9 cellular contexts compared by ENCODE assay signal in genomic region chr6:163793584-163793983, GRCh38.
DNase-seq lines count a peak whose midpoint lies in the region; ATAC-seq and TF ChIP-seq lines count a peak whose summit lies in the region.
"Had no signal": no experiment of that assay in that cellular context is flagged by ENCODE, and none has a peak within 500 bp of the region (broad histone marks: within the 10 kb centered on the region; RNA-seq: fewer than 3 reads in every experiment).

No MANE protein-coding gene starts in this region.

- peaks cover 6 to 14% (median 10%) of the 10 kb centered on the region in 3 donors for H3K27me3 Mint-ChIP-seq in CD14-positive monocyte (ENCODE audit: low read depth in 3 of 3)

- H3K9me3 ChIP-seq in GM23248 (ENCODE audit: low read depth) (no peaks in the 10 kb centered on the region), IMR-90 (ENCODE audit: control insufficient read depth, insufficient read depth, low read length) (no peaks in the 10 kb centered on the region), lower lobe of right lung (no peaks in the 10 kb centered on the region)

- no peak overlapping the region for H3K4me3 Mint-ChIP-seq in CD14-positive monocyte

- no peak overlapping the region for H4K8ac ChIP-seq in IMR-90 (ENCODE audit: low read depth in 2 of 2, low read length in 2 of 2)

- no peaks in the 10 kb centered on the region for H3F3A ChIP-seq in GM23248 (ENCODE audit: insufficient read depth)

- H3K9me3 Mint-ChIP-seq in CD14-positive monocyte: peaks cover 0 to 6% (median 0%) of the 10 kb centered on the region in 7 donors

- H3K36me3 ChIP-seq in GM23248 (ENCODE audit: low read depth) (no peaks in the 10 kb centered on the region), IMR-90 (ENCODE audit: control insufficient read depth, insufficient read depth, low read length) (no peaks in the 10 kb centered on the region), lower lobe of right lung (no peaks in the 10 kb centered on the region)

- no peak overlapping the region for H2BK120ac ChIP-seq in IMR-90 (ENCODE audit: low read depth, low read length)

- H3K79me2 ChIP-seq in GM23248 (ENCODE audit: insufficient read depth): no peaks in the 10 kb centered on the region
- H3K79me2 ChIP-seq: parathyroid adenoma had no signal

- no peak overlapping the region for H3K14ac ChIP-seq in IMR-90 (replicated peaks; ENCODE audit: low read depth, low read length)

- H4K5ac ChIP-seq in IMR-90 (ENCODE audit: low read depth, low read length): no peak overlapping the region

- H3K27ac Mint-ChIP-seq in CD14-positive monocyte: no peak overlapping the region

- no peak overlapping the region for H2BK20ac ChIP-seq in IMR-90 (ENCODE audit: low read depth, low read length)

- H3K27me3 ChIP-seq in GM23248 (replicated peaks; ENCODE audit: insufficient read depth) (no peaks in the 10 kb centered on the region), IMR-90 (ENCODE audit: control insufficient read depth, insufficient read depth, low read length) (peaks cover 5% of the 10 kb centered on the region), lower lobe of right lung (ENCODE audit: low read depth) (no peaks in the 10 kb centered on the region)

- no peaks in the 10 kb centered on the region for H3K9me2 ChIP-seq in GM23248 (ENCODE audit: insufficient read depth)

- no peak overlapping the region for H2AK9ac ChIP-seq in IMR-90 (replicated peaks; ENCODE audit: low read depth, low read length, poor library complexity)

- in situ Hi-C loops in GM23248 (cut with MboI): no loop called here
- in situ Hi-C loops in IMR-90 (cut with MboI; ENCODE audit: low sequenced_read_pairs): no loop called here

- no peak overlapping the region for H3K56ac ChIP-seq in IMR-90 (ENCODE audit: extremely low read depth, insufficient read depth, low read length)

- no peak overlapping the region for H2AK5ac ChIP-seq in IMR-90 (ENCODE audit: low read depth, low read length)

- no peak overlapping the region for H3K23ac ChIP-seq in IMR-90 (ENCODE audit: low read depth, low read length)

- TF ChIP-seq POLR2A in GM18505 (IDR thresholded peaks at IDR 0.05; ENCODE audit: borderline replicate concordance, extremely low read depth, insufficient read depth, insufficient read length): no peak
- no peak for TF ChIP-seq POLR2A in IMR-90 (IDR thresholded peaks at IDR 0.05; ENCODE audit: low read depth, low read length)

- TF ChIP-seq RAD21 in IMR-90 (IDR thresholded peaks at IDR 0.05; ENCODE audit: low read length): no peak

- H2AFZ ChIP-seq in GM23248 (no peak overlapping the region), IMR-90 (replicated peaks; ENCODE audit: low read length, poor library complexity) (no peak overlapping the region)
- H2AFZ ChIP-seq: parathyroid adenoma had no signal

- no peaks in the 10 kb centered on the region for H3K9me1 ChIP-seq in IMR-90 (ENCODE audit: insufficient read depth, low read length)

- no peak overlapping the region for H4K91ac ChIP-seq in IMR-90 (ENCODE audit: insufficient read depth, low read depth, low read length)

- POLR2A ChIA-PET in IMR-90 (lab: Charles Lee; ENCODE audit: unreplicated experiment): no interaction called here

- WGBS in GM23248 (ENCODE audit: low coverage in 1 of 2, low lambda C conversion rate in 2 of 2, missing lambda C conversion rate in 2 of 2), 2 experiments: 4% methylated on average over 2 of the region's 2 CpGs
- 0% methylated on average over 1 of the region's 2 CpGs; no CpG with 5 or more reads in 1 of the 2 experiments for WGBS in IMR-90 (ENCODE audit: extremely low coverage in 2 of 2, insufficient read length in 1 of 2), 2 experiments

- H3K4me1 Mint-ChIP-seq in CD14-positive monocyte: no peaks in the 10 kb centered on the region

- no peak overlapping the region for H3K4me3 ChIP-seq in GM23248
- no peak overlapping the region for H3K4me3 ChIP-seq in IMR-90 (ENCODE audit: insufficient read depth, low read depth, low read length)
- H3K4me3 ChIP-seq in lower lobe of right lung: no peak overlapping the region

- ATAC-seq in GM18505 (IDR thresholded peaks at IDR 0.05; ENCODE audit: unreplicated experiment) (peak; percentile 94), IMR-90 (ENCODE audit: low read depth) (peak; percentile 91), lower lobe of right lung (no peak)

- no peak overlapping the region for H3K4ac ChIP-seq in IMR-90 (ENCODE audit: low read depth, low read length)

- no peak overlapping the region for H2BK15ac ChIP-seq in IMR-90 (ENCODE audit: low read depth, low read length)

- no peaks in the 10 kb centered on the region for H3K4me1 ChIP-seq in GM23248 (ENCODE audit: insufficient read depth)
- H3K4me1 ChIP-seq in IMR-90 (ENCODE audit: control insufficient read depth, insufficient read depth, low read length): peaks cover 2% of the 10 kb centered on the region; the same call in 1 of the 2 replicates
- H3K4me1 ChIP-seq in lower lobe of right lung: no peaks in the 10 kb centered on the region
- H3K4me1 ChIP-seq: parathyroid adenoma had no signal

- no peaks in the 10 kb centered on the region for H3K79me1 ChIP-seq in IMR-90 (ENCODE audit: low read depth in 1 of 2, low read length in 2 of 2)

- TF ChIP-seq CTCF in IMR-90 (conservative IDR thresholded peaks at IDR 0.05; ENCODE audit: low read depth, low read length): no peak
- no peak for TF ChIP-seq CTCF in CD14-positive monocyte (IDR thresholded peaks at IDR 0.05)
- no peak for TF ChIP-seq CTCF in lower lobe of right lung (IDR thresholded peaks at IDR 0.05)

- intact Hi-C loops in IMR-90 (cut with micrococcal nuclease) (no loop called here), CD14-positive monocyte (cut with micrococcal nuclease) (no loop called here), lower lobe of right lung (cut with DNase I) (no loop called here)

- no peaks in the 10 kb centered on the region for H4K20me1 ChIP-seq in GM23248 (ENCODE audit: insufficient read depth)
- H4K20me1 ChIP-seq in IMR-90 (ENCODE audit: insufficient read depth, low read length): no peaks in the 10 kb centered on the region

- dilution Hi-C loops in IMR-90 (cut with HindIII; ENCODE audit: low sequenced_read_pairs, unreplicated experiment): no loop called here

- H3K27ac ChIP-seq in GM23248 (no peak overlapping the region), IMR-90 (ENCODE audit: insufficient read depth, low read length) (no peak overlapping the region), lower lobe of right lung (no peak overlapping the region)
- H3K27ac ChIP-seq: parathyroid adenoma had no signal

- H3K4me2 ChIP-seq in GM23248 (ENCODE audit: unreplicated experiment) (no peak overlapping the region), IMR-90 (ENCODE audit: low read depth, low read length) (no peak overlapping the region)

- no peak overlapping the region for H3K18ac ChIP-seq in IMR-90 (ENCODE audit: low read depth, low read length)

- H3K36me3 Mint-ChIP-seq in CD14-positive monocyte: no peaks in the 10 kb centered on the region

- CTCF ChIA-PET in IMR-90 (lab: Yijun Ruan, JAX): interaction anchor here (1.1 kb wide), 1 partner anchor 11 kb away, joined by 3 read pairs; no protein-coding TSS in a partner anchor

- BruUV-seq in IMR-90 (replicated peaks; lab: Mats Ljungman, UMichigan): no TSS peak

- peak; percentile 83 for DNase-seq in GM23248
- peak; percentile 85 for DNase-seq in IMR-90
- peak; percentile 89 for DNase-seq in kidney glomerular epithelial cell (lab: John Stamatoyannopoulos, UW)
- DNase-seq in CD14-positive monocyte (ENCODE audit: low spot score): no peak
- no peak for DNase-seq in NCI-H2171 (lab: John Stamatoyannopoulos, UW)
- no peak for DNase-seq in activated gamma-delta T cell treated with Interleukin-2 at 50 U/mL for 16 hours
- no peak for DNase-seq in lower lobe of right lung

- H3K9ac ChIP-seq in GM23248: no peak overlapping the region
- no peak overlapping the region for H3K9ac ChIP-seq in IMR-90 (ENCODE audit: low read depth, low read length)
- H3K9ac ChIP-seq: parathyroid adenoma had no signal

- no peak overlapping the region for H2BK5ac ChIP-seq in IMR-90 (ENCODE audit: low read depth, low read length, poor library complexity, severe bottlenecking)

TF ChIP-seq in IMR-90, 13 proteins besides CTCF, POLR2A, EP300 and RAD21:
- TF ChIP-seq FOS (IDR thresholded peaks at IDR 0.05; ENCODE audit: low read depth, low read length) (peak; percentile 43; the same call in 1 of the 2 replicates), SMC3 (IDR thresholded peaks at IDR 0.05; ENCODE audit: low read depth, low read length) (no peak)

Comparison
In these comparisons a context has a peak if more than half of its experiments do, and no peak if none do; other contexts are left out.
1. ATAC-seq: peak in GM18505 (single experiment) and IMR-90 (single experiment); none in lower lobe of right lung (0 of 2).
2. DNase-seq: peak in GM23248 (single experiment), IMR-90 (single experiment) and kidney glomerular epithelial cell (single experiment); none in CD14-positive monocyte (single experiment), NCI-H2171 (single experiment), activated gamma-delta T cell treated with Interleukin-2 at 50 U/mL for 16 hours (single experiment) and lower lobe of right lung (single experiment).